In genomic region chr12:31234053-31234835, GRCh38 we compare ENCODE assay signal across 15 cellular contexts.
DNase-seq lines count a peak whose midpoint lies in the region; TF ChIP-seq lines count a peak whose summit lies in the region.
"Had no signal": no experiment of that assay in that cellular context is flagged by ENCODE, and none has a peak within 500 bp of the region (broad histone marks: within the 10 kb centered on the region; RNA-seq: fewer than 3 reads in every experiment).

No MANE protein-coding gene starts in this region.

- H3K27ac ChIP-seq in left ventricle myocardium inferior (replicated peaks): no peak overlapping the region
- no peak overlapping the region for H3K27ac ChIP-seq in trophoblast cell (ENCODE audit: low read depth, low read length)
- H3K27ac ChIP-seq: epithelial cell of prostate, SJSA1 had no signal

- no peak overlapping the region for H3K14ac ChIP-seq in trophoblast cell (ENCODE audit: low read length)

- DNase-seq in DMS153 treated with DMSO at 0.1 percent for 48 hours (lab: John Stamatoyannopoulos, UW; ENCODE audit: unreplicated experiment): peak; percentile 25
- DNase-seq in NCI-H1092 (lab: John Stamatoyannopoulos, UW): peak; percentile 50
- DNase-seq in RPMI7951 (ENCODE audit: low read depth): peak; percentile 40
- DNase-seq in mesenteric fat pad (ENCODE audit: low spot score): peak; percentile 82
- DNase-seq in left ventricle myocardium inferior: no peak
- no peak for DNase-seq in trophoblast cell
- DNase-seq in inferior parietal cortex (ENCODE audit: extremely low spot score): no peak
- DNase-seq: AML-193, immature natural killer cell, mesenchymal stem cell, NCI-H226, T-helper 9 cell had no signal

- H3K27me3 ChIP-seq in left ventricle myocardium inferior (ENCODE audit: low read depth): peaks cover 71% of the 10 kb centered on the region
- H3K27me3 ChIP-seq in trophoblast cell (ENCODE audit: insufficient read depth, low read length): no peaks in the 10 kb centered on the region
- H3K27me3 ChIP-seq: SJSA1 had no signal

- no peak overlapping the region for H4K12ac ChIP-seq in trophoblast cell (ENCODE audit: low read depth, low read length)

- H3K9me3 ChIP-seq in left ventricle myocardium inferior (replicated peaks): peaks cover 6% of the 10 kb centered on the region
- peaks cover 4% of the 10 kb centered on the region for H3K9me3 ChIP-seq in trophoblast cell (ENCODE audit: insufficient read depth, low read depth, low read length)
- H3K9me3 ChIP-seq: HAP-1, SJSA1 had no signal

- intact Hi-C loops in left ventricle myocardium inferior (cut with micrococcal nuclease): no loop called here

- H3K4me3 ChIP-seq in left ventricle myocardium inferior (no peak overlapping the region), trophoblast cell (ENCODE audit: low read depth, low read length) (no peak overlapping the region)
- H3K4me3 ChIP-seq: HAP-1, SJSA1 had no signal

- H3K18ac ChIP-seq in trophoblast cell (ENCODE audit: low read length): no peak overlapping the region

- H3K4me2 ChIP-seq in trophoblast cell (ENCODE audit: low read length): no peak overlapping the region

- H3K4me1 ChIP-seq in left ventricle myocardium inferior: peaks cover 16% of the 10 kb centered on the region
- peaks cover 2 to 9% of the 10 kb centered on the region in 2 experiments for H3K4me1 ChIP-seq in trophoblast cell (ENCODE audit: control insufficient read depth in 1 of 2, insufficient read depth in 2 of 2, low read length in 2 of 2)
- H3K4me1 ChIP-seq: SJSA1 had no signal

- H3K79me1 ChIP-seq in trophoblast cell (ENCODE audit: low read length): peaks cover 2% of the 10 kb centered on the region

- H2BK12ac ChIP-seq in trophoblast cell (ENCODE audit: low read length): no peak overlapping the region

- H2AFZ ChIP-seq in trophoblast cell (ENCODE audit: insufficient read depth, low read length, poor library complexity): no peak overlapping the region

- H4K91ac ChIP-seq in trophoblast cell (ENCODE audit: low read depth, low read length): no peak overlapping the region

- no peaks in the 10 kb centered on the region for H3K79me2 ChIP-seq in trophoblast cell (ENCODE audit: control insufficient read depth, insufficient read depth, low read length, poor library complexity)

- H2BK120ac ChIP-seq in trophoblast cell (ENCODE audit: insufficient read depth, low read length, poor library complexity): no peak overlapping the region

- H2BK5ac ChIP-seq in trophoblast cell (ENCODE audit: low read depth, low read length, poor library complexity): no peak overlapping the region

- H3K4ac ChIP-seq in trophoblast cell (ENCODE audit: low read depth, low read length): no peak overlapping the region

- H3K9ac ChIP-seq in trophoblast cell (ENCODE audit: low read length): no peak overlapping the region

- no peak overlapping the region for H4K8ac ChIP-seq in trophoblast cell (ENCODE audit: low read depth, low read length)

- no peak overlapping the region for H3K23ac ChIP-seq in trophoblast cell (ENCODE audit: low read length)

- no peaks in the 10 kb centered on the region for H3K36me3 ChIP-seq in left ventricle myocardium inferior
- no peaks in the 10 kb centered on the region for H3K36me3 ChIP-seq in trophoblast cell (ENCODE audit: control insufficient read depth in 1 of 2, insufficient read depth in 2 of 2, low read length in 2 of 2)
- H3K36me3 ChIP-seq: HAP-1, SJSA1 had no signal

- TF ChIP-seq CTCF in left ventricle myocardium inferior (IDR thresholded peaks at IDR 0.05; ENCODE audit: borderline replicate concordance): no peak

- H2AK5ac ChIP-seq in trophoblast cell (ENCODE audit: low read length): no peak overlapping the region

- no CpG with 5 or more reads among the region's 14 CpGs for WGBS in trophoblast cell (ENCODE audit: extremely low coverage, insufficient coverage, insufficient read length)

Comparison
In these comparisons a context has a peak if more than half of its experiments do, and no peak if none do; other contexts are left out.
1. DNase-seq: peak in DMS153 treated with DMSO at 0.1 percent for 48 hours (single experiment), NCI-H1092 (single experiment), RPMI7951 (single experiment) and mesenteric fat pad (single experiment); none in left ventricle myocardium inferior (single experiment), trophoblast cell (0 of 2) and inferior parietal cortex (single experiment).